24 cellular contexts compared by ENCODE assay signal in genomic region chr10:88949051-88949450, GRCh38. TPM values are rescaled to one million over a fixed set of nuclear protein-coding genes. Genes with fewer than 3 reads are reported as not detected.
DNase-seq lines count a peak whose midpoint lies in the region; ATAC-seq and TF ChIP-seq lines count a peak whose summit lies in the region.
"Had no signal": no experiment of that assay in that cellular context is flagged by ENCODE, and none has a peak within 500 bp of the region (broad histone marks: within the 10 kb centered on the region; RNA-seq: fewer than 3 reads in every experiment).

No MANE protein-coding gene starts in this region.

- TF ChIP-seq RAD21 in IMR-90 (IDR thresholded peaks at IDR 0.05; ENCODE audit: low read length): no peak

- BruUV-seq in A673 (replicated peaks; lab: Mats Ljungman, UMichigan) (no TSS peak), IMR-90 (replicated peaks; lab: Mats Ljungman, UMichigan) (no TSS peak)

- no peak overlapping the region for H2BK120ac ChIP-seq in IMR-90 (ENCODE audit: low read depth, low read length)

- no peaks in the 10 kb centered on the region for H3K27me3 Mint-ChIP-seq in endodermal cell (ENCODE audit: insufficient read depth)
- no peaks in the 10 kb centered on the region for H3K27me3 Mint-ChIP-seq in activated T-helper 2 cell treated with anti-CD3 and anti-CD28 coated beads, Interferon-gamma antibody, Interleukin-2, Interleukin-4, amounts not matched to agents 10 μg/mL and 5 μg/mL and 100 μg/mL, durations not matched to agents 14 hours and 24 hours and 36 hours (ENCODE audit: low read depth)
- H3K27me3 Mint-ChIP-seq: activated CD4-positive, alpha-beta T cell treated with anti-CD3 and anti-CD28 coated beads, Interleukin-2, amount 10 ng/mL, durations not matched to agents 7 days and 5 days had no signal

- CTCF ChIA-PET in A673 (lab: Charles Lee) (no interaction called here), IMR-90 (lab: Yijun Ruan, JAX) (interaction anchor here (0.6 kb wide), 1 partner anchor 38 kb away, joined by 4 read pairs; no protein-coding TSS in a partner anchor)

- H3K14ac ChIP-seq in IMR-90 (replicated peaks; ENCODE audit: low read depth, low read length): peak overlapping the region; percentile 71; the same call in 1 of the 2 replicates

- H3K27ac Mint-ChIP-seq in endodermal cell: no peak overlapping the region
- no peak overlapping the region for H3K27ac Mint-ChIP-seq in activated T-helper 2 cell treated with anti-CD3 and anti-CD28 coated beads, Interferon-gamma antibody, Interleukin-2, Interleukin-4, amounts not matched to agents 10 μg/mL and 5 μg/mL and 100 μg/mL, durations not matched to agents 14 hours and 24 hours and 36 hours
- H3K27ac Mint-ChIP-seq: activated CD4-positive, alpha-beta T cell treated with anti-CD3 and anti-CD28 coated beads, Interleukin-2, amount 10 ng/mL, durations not matched to agents 7 days and 5 days; CD8-positive, alpha-beta T cell; H9 had no signal

- H3K9ac ChIP-seq in IMR-90 (ENCODE audit: low read depth, low read length): peak overlapping the region; percentile 51; the same call in 1 of the 2 replicates
- peak overlapping the region; percentile 44 for H3K9ac ChIP-seq in smooth muscle cell (ENCODE audit: low read depth)
- no peak overlapping the region for H3K9ac ChIP-seq in endodermal cell (ENCODE audit: extremely low read depth, low read length, poor library complexity, severe bottlenecking)

- peaks cover 67% of the 10 kb centered on the region for H3K79me2 ChIP-seq in smooth muscle cell (ENCODE audit: low read depth)

- H3K9me3 ChIP-seq in A673 (ENCODE audit: low read depth, low read length, poor library complexity, severe bottlenecking) (no peaks in the 10 kb centered on the region), IMR-90 (ENCODE audit: control insufficient read depth, insufficient read depth, low read length) (no peaks in the 10 kb centered on the region), smooth muscle cell (replicated peaks; ENCODE audit: low read depth) (no peaks in the 10 kb centered on the region), endodermal cell (ENCODE audit: control insufficient read depth, low read length) (no peaks in the 10 kb centered on the region)

- H3K9me1 ChIP-seq in IMR-90 (ENCODE audit: insufficient read depth, low read length): peaks cover 12% of the 10 kb centered on the region

- no peak overlapping the region for H2BK15ac ChIP-seq in IMR-90 (ENCODE audit: low read depth, low read length)

- H4K8ac ChIP-seq in IMR-90 (ENCODE audit: low read depth in 2 of 2, low read length in 2 of 2): no peak overlapping the region; a peak in 1 of 4 replicates

- TF ChIP-seq CTCF in A673 (conservative IDR thresholded peaks at IDR 0.05; ENCODE audit: low read depth, low read length) (no peak), IMR-90 (conservative IDR thresholded peaks at IDR 0.05; ENCODE audit: low read depth, low read length) (no peak), smooth muscle cell (IDR thresholded peaks at IDR 0.05; ENCODE audit: borderline replicate concordance, insufficient read depth, poor library complexity, severe bottlenecking) (no peak), endodermal cell (conservative IDR thresholded peaks at IDR 0.05) (no peak)

- H2BK5ac ChIP-seq in IMR-90 (ENCODE audit: low read depth, low read length, poor library complexity, severe bottlenecking): peak overlapping the region; percentile 16

- H3K27me3 ChIP-seq in A673 (replicated peaks; ENCODE audit: insufficient read depth, low read depth, low read length, poor library complexity) (no peaks in the 10 kb centered on the region), IMR-90 (ENCODE audit: control insufficient read depth, insufficient read depth, low read length) (no peaks in the 10 kb centered on the region), smooth muscle cell (ENCODE audit: low read depth) (no peaks in the 10 kb centered on the region), endodermal cell (ENCODE audit: control insufficient read depth, insufficient read depth, low read length, poor library complexity, severe bottlenecking) (no peaks in the 10 kb centered on the region)

- H2AK9ac ChIP-seq in IMR-90 (replicated peaks; ENCODE audit: low read depth, low read length, poor library complexity): peak overlapping the region; percentile 10

- in situ Hi-C loops in IMR-90 (cut with MboI; ENCODE audit: low sequenced_read_pairs): no loop called here

- H3K56ac ChIP-seq in IMR-90 (ENCODE audit: extremely low read depth, insufficient read depth, low read length): no peak overlapping the region

- H2BK20ac ChIP-seq in IMR-90 (ENCODE audit: low read depth, low read length): no peak overlapping the region

- no peak overlapping the region for H3K18ac ChIP-seq in IMR-90 (ENCODE audit: low read depth, low read length)

- dilution Hi-C loops in IMR-90 (cut with HindIII; ENCODE audit: low sequenced_read_pairs, unreplicated experiment): no loop called here

- peak overlapping the region; percentile 79; the same call in 1 of the 2 replicates for H3K23ac ChIP-seq in IMR-90 (ENCODE audit: low read depth, low read length)

- H2AK5ac ChIP-seq in IMR-90 (ENCODE audit: low read depth, low read length): no peak overlapping the region

- TF ChIP-seq POLR2A in IMR-90 (IDR thresholded peaks at IDR 0.05; ENCODE audit: low read depth, low read length): no peak

- H4K5ac ChIP-seq in IMR-90 (ENCODE audit: low read depth, low read length): no peak overlapping the region

- POLR2A ChIA-PET in A673 (lab: Charles Lee; ENCODE audit: low non-redundant PET) (no interaction called here), IMR-90 (lab: Charles Lee; ENCODE audit: unreplicated experiment) (interaction anchor here (1.1 kb wide), 1 partner anchor 30 kb away, joined by 3 read pairs; no protein-coding TSS in a partner anchor)

- H3K9me3 Mint-ChIP-seq in endodermal cell: no peaks in the 10 kb centered on the region
- H3K9me3 Mint-ChIP-seq in activated T-helper 2 cell treated with anti-CD3 and anti-CD28 coated beads, Interferon-gamma antibody, Interleukin-2, Interleukin-4, amounts not matched to agents 10 μg/mL and 5 μg/mL and 100 μg/mL, durations not matched to agents 14 hours and 24 hours and 36 hours: no peaks in the 10 kb centered on the region
- H3K9me3 Mint-ChIP-seq: CD8-positive, alpha-beta T cell; H9; neural crest cell had no signal

- H3K36me3 Mint-ChIP-seq in endodermal cell (ENCODE audit: low read depth): no peaks in the 10 kb centered on the region
- H3K36me3 Mint-ChIP-seq in activated T-helper 2 cell treated with anti-CD3 and anti-CD28 coated beads, Interferon-gamma antibody, Interleukin-2, Interleukin-4, amounts not matched to agents 10 μg/mL and 5 μg/mL and 100 μg/mL, durations not matched to agents 14 hours and 24 hours and 36 hours (ENCODE audit: low read depth): peaks cover 7% of the 10 kb centered on the region

- peaks cover 45% of the 10 kb centered on the region for H3F3A ChIP-seq in smooth muscle cell (ENCODE audit: low read depth)

- no peak overlapping the region for H2AFZ ChIP-seq in IMR-90 (replicated peaks; ENCODE audit: low read length, poor library complexity)
- H2AFZ ChIP-seq in smooth muscle cell (ENCODE audit: low read depth): no peak overlapping the region

- H3K4me1 Mint-ChIP-seq in endodermal cell: no peaks in the 10 kb centered on the region
- peaks cover 24% of the 10 kb centered on the region for H3K4me1 Mint-ChIP-seq in activated T-helper 2 cell treated with anti-CD3 and anti-CD28 coated beads, Interferon-gamma antibody, Interleukin-2, Interleukin-4, amounts not matched to agents 10 μg/mL and 5 μg/mL and 100 μg/mL, durations not matched to agents 14 hours and 24 hours and 36 hours (ENCODE audit: low read depth)

- H3K79me1 ChIP-seq in IMR-90 (ENCODE audit: low read depth in 1 of 2, low read length in 2 of 2): peaks cover 9 to 39% of the 10 kb centered on the region in 2 experiments; a peak in 3 of 4 replicates

- H3K36me3 ChIP-seq in A673 (ENCODE audit: insufficient read depth, low read length, poor library complexity, severe bottlenecking) (no peaks in the 10 kb centered on the region), IMR-90 (ENCODE audit: control insufficient read depth, insufficient read depth, low read length) (peaks cover 16% of the 10 kb centered on the region), smooth muscle cell (ENCODE audit: low read depth) (peaks cover 12% of the 10 kb centered on the region), endodermal cell (ENCODE audit: control insufficient read depth, insufficient read depth, low read length) (no peaks in the 10 kb centered on the region)

- WGBS in IMR-90 (ENCODE audit: extremely low coverage in 2 of 2, insufficient read length in 1 of 2), 2 experiments: no CpG with 5 or more reads among the region's 2 CpGs
- 39% methylated on average over 2 of the region's 2 CpGs for WGBS in smooth muscle cell (ENCODE audit: low lambda C conversion rate)
- 90 to 98% methylated on average over 2 of the region's 2 CpGs for WGBS in endodermal cell (ENCODE audit: insufficient coverage in 1 of 2, insufficient read length in 1 of 2), 2 experiments

- H3K4me2 ChIP-seq in IMR-90 (ENCODE audit: low read depth, low read length): peak overlapping the region; percentile 34
- peak overlapping the region; percentile 95 for H3K4me2 ChIP-seq in smooth muscle cell

- H3K4ac ChIP-seq in IMR-90 (ENCODE audit: low read depth, low read length): no peak overlapping the region

- no peak for ATAC-seq in IMR-90 (ENCODE audit: low read depth)
- ATAC-seq: CD8-positive, alpha-beta T cell; GM12878 had no signal

- intact Hi-C loops in A673 (cut with micrococcal nuclease; ENCODE audit: unreplicated experiment): no loop called here
- intact Hi-C loops in IMR-90 (cut with micrococcal nuclease): no loop called here
- intact Hi-C loops in activated T-helper 2 cell treated with anti-CD3 and anti-CD28 coated beads, Interferon-gamma antibody, Interleukin-2, Interleukin-4, amounts not matched to agents 10 μg/mL and 5 μg/mL and 100 μg/mL, durations not matched to agents 14 hours and 24 hours and 36 hours (cut with micrococcal nuclease): no loop called here

- H4K91ac ChIP-seq in IMR-90 (ENCODE audit: insufficient read depth, low read depth, low read length): 0 out of 2 replicates have a peak overlapping the region, but pooled peaks have one; percentile 12

- H3K4me3 ChIP-seq in A673 (ENCODE audit: low read depth, low read length, poor library complexity, severe bottlenecking): no peak overlapping the region
- H3K4me3 ChIP-seq in IMR-90 (ENCODE audit: insufficient read depth, low read depth, low read length): no peak overlapping the region
- H3K4me3 ChIP-seq in smooth muscle cell: peak overlapping the region; percentile 50
- no peak overlapping the region for H3K4me3 ChIP-seq in endodermal cell (ENCODE audit: low read length)
- H3K4me3 ChIP-seq: GM12878 had no signal

- peaks cover 44% of the 10 kb centered on the region for H4K20me1 ChIP-seq in IMR-90 (ENCODE audit: insufficient read depth, low read length)
- peaks cover 77% of the 10 kb centered on the region for H4K20me1 ChIP-seq in smooth muscle cell (ENCODE audit: low read depth)

- peak overlapping the region; percentile 99 for H3K27ac ChIP-seq in A673 (ENCODE audit: low read depth, low read length, poor library complexity, severe bottlenecking)
- no peak overlapping the region; the same call in 1 of the 2 replicates for H3K27ac ChIP-seq in IMR-90 (ENCODE audit: insufficient read depth, low read length)
- H3K27ac ChIP-seq in smooth muscle cell (ENCODE audit: low read depth): peak overlapping the region; percentile 84
- H3K27ac ChIP-seq in endodermal cell (ENCODE audit: low read depth, low read length): no peak overlapping the region

- no peak overlapping the region for H3K4me3 Mint-ChIP-seq in endodermal cell
- no peak overlapping the region for H3K4me3 Mint-ChIP-seq in activated T-helper 2 cell treated with anti-CD3 and anti-CD28 coated beads, Interferon-gamma antibody, Interleukin-2, Interleukin-4, amounts not matched to agents 10 μg/mL and 5 μg/mL and 100 μg/mL, durations not matched to agents 14 hours and 24 hours and 36 hours (ENCODE audit: low read depth)
- H3K4me3 Mint-ChIP-seq: activated CD4-positive, alpha-beta T cell treated with anti-CD3 and anti-CD28 coated beads, Interleukin-2, amount 10 ng/mL, durations not matched to agents 7 days and 5 days; CD8-positive, alpha-beta T cell; H9; neural crest cell had no signal

- DNase-seq in A673 (ENCODE audit: low spot score) (no peak), IMR-90 (peak; percentile 28), left kidney (ENCODE audit: low read depth, low spot score) (peak; percentile 82), smooth muscle cell (lab: John Stamatoyannopoulos, UW; ENCODE audit: unreplicated experiment) (no peak), endodermal cell (no peak), activated gamma-delta T cell (lab: John Stamatoyannopoulos, UW) (no peak)
- DNase-seq in activated T-helper 2 cell treated with anti-CD3 and anti-CD28 coated beads, Interferon-gamma antibody, Interleukin-2, Interleukin-4, amounts not matched to agents 10 μg/mL and 5 μg/mL and 100 μg/mL, durations not matched to agents 14 hours and 24 hours and 36 hours (ENCODE audit: low spot score): no peak
- no peak for DNase-seq in stimulated activated CD4-positive, alpha-beta T cell treated with anti-CD3 and anti-CD28 coated beads, Interleukin-15, amount 100 ng/mL, for 24 hours
- DNase-seq: activated CD4-positive, alpha-beta T cell treated with anti-CD3 and anti-CD28 coated beads, Interleukin-2, amount 10 ng/mL, durations not matched to agents 7 days and 5 days; activated CD8-positive, alpha-beta memory T cell treated with anti-CD3 and anti-CD28 coated beads, Interleukin-2, amount 50 U/mL, for 4 hours; activated gamma-delta T cell treated with Interleukin-2 at 50 U/mL for 16 hours; amniotic stem cell; CD8-positive, alpha-beta T cell; DMS53; effector CD8-positive, alpha-beta T cell; H9; hippocampal formation; islet precursor cell; NCI-H1417 treated with DMSO at 0.1 percent for 48 hours; NCI-H526; stimulated activated naive CD4-positive, alpha-beta T cell; SW 1271 had no signal

- H3K4me1 ChIP-seq in A673 (ENCODE audit: insufficient read depth, low read length, poor library complexity, severe bottlenecking) (peaks cover 50% of the 10 kb centered on the region), IMR-90 (ENCODE audit: control insufficient read depth, insufficient read depth, low read length) (peaks cover 17% of the 10 kb centered on the region), smooth muscle cell (ENCODE audit: low read depth) (peaks cover 43% of the 10 kb centered on the region), endodermal cell (ENCODE audit: control insufficient read depth, insufficient read depth, low read length) (no peaks in the 10 kb centered on the region)

RNA-seq across cellular contexts. Expression of gene ACTA2, which starts 3.5 kb away (rescaled TPM):
- total RNA-seq in A673 (2021): 52.2 and 78.4 TPM in 2 replicates
- 757 and 978 TPM in 2 replicates for total RNA-seq in IMR-90 (2012; rRNA removed)
- polyA plus RNA-seq in IMR-90 (2012; rRNA removed): 1,117 and 1,235 TPM in 2 replicates
- 948 and 1,147 TPM in 2 replicates for polyA plus RNA-seq in IMR-90 (2012; cell fraction: cytosol; rRNA removed)
- polyA plus RNA-seq in IMR-90 (2012; cell fraction: nucleus; rRNA removed; ENCODE audit: low replicate concordance): 396 and 625 TPM in 2 replicates
- total RNA-seq in smooth muscle cell: 2,305 and 2,362 TPM in 2 replicates
- polyA plus RNA-seq in smooth muscle cell: 3,088 and 4,814 TPM in 2 replicates
- not detected for total RNA-seq in endodermal cell
- polyA plus RNA-seq in endodermal cell (2013, experiment 1 of 2): 86.0 TPM
- 99.5 TPM for polyA plus RNA-seq in endodermal cell (2013, experiment 2 of 2)
- total RNA-seq in activated T-helper 2 cell treated with anti-CD3 and anti-CD28 coated beads, Interferon-gamma antibody, Interleukin-2, Interleukin-4, amounts not matched to agents 10 μg/mL and 5 μg/mL and 100 μg/mL, durations not matched to agents 14 hours and 24 hours and 36 hours: 11.3 and 11.9 TPM in 2 replicates

RNA-seq across cellular contexts. Expression of gene FAS, which starts 41.5 kb away (rescaled TPM):
- total RNA-seq in A673 (2021) (30.4 and 40.3 TPM in 2 replicates), IMR-90 (2012; rRNA removed) (53.8 and 54.7 TPM in 2 replicates), smooth muscle cell (21.8 and 26.7 TPM in 2 replicates), endodermal cell (under 1 TPM in 1 of 2 donors, not detected in 1; 0.95 TPM)
- polyA plus RNA-seq in IMR-90 (2012; rRNA removed) (31.1 and 34.3 TPM in 2 replicates), smooth muscle cell (9.9 and 14.4 TPM in 2 replicates)
- 11.6 and 17.5 TPM in 2 replicates for polyA plus RNA-seq in IMR-90 (2012; cell fraction: cytosol; rRNA removed)
- polyA plus RNA-seq in IMR-90 (2012; cell fraction: nucleus; rRNA removed; ENCODE audit: low replicate concordance): 7.6 and 49.3 TPM in 2 replicates
- polyA plus RNA-seq in endodermal cell (2013, experiment 1 of 2): 6.3 TPM
- 6.9 TPM for polyA plus RNA-seq in endodermal cell (2013, experiment 2 of 2)
- total RNA-seq in activated T-helper 2 cell treated with anti-CD3 and anti-CD28 coated beads, Interferon-gamma antibody, Interleukin-2, Interleukin-4, amounts not matched to agents 10 μg/mL and 5 μg/mL and 100 μg/mL, durations not matched to agents 14 hours and 24 hours and 36 hours: 20.7 and 22.5 TPM in 2 replicates

Comparison
In these comparisons a context has a peak if more than half of its experiments do, and no peak if none do; other contexts are left out.
1. DNase-seq: peak in IMR-90 (single experiment) and left kidney (single experiment); none in A673 (single experiment), smooth muscle cell (single experiment), endodermal cell (single experiment), activated gamma-delta T cell (single experiment), activated T-helper 2 cell treated with anti-CD3 and anti-CD28 coated beads, Interferon-gamma antibody, Interleukin-2, Interleukin-4, amounts not matched to agents 10 μg/mL and 5 μg/mL and 100 μg/mL, durations not matched to agents 14 hours and 24 hours and 36 hours (single experiment) and stimulated activated CD4-positive, alpha-beta T cell treated with anti-CD3 and anti-CD28 coated beads, Interleukin-15, amount 100 ng/mL, for 24 hours (single experiment).
2. H3K27ac ChIP-seq: peak in A673 (single experiment) and smooth muscle cell (single experiment); none in IMR-90 (single experiment) and endodermal cell (single experiment).
3. RNA of gene FAS, which starts 41.5 kb away (total RNA-seq): 53.8 to 54.7 TPM in IMR-90, 30.4 to 40.3 TPM in A673, 20.7 to 22.5 TPM in activated T-helper 2 cell treated with anti-CD3 and anti-CD28 coated beads, Interferon-gamma antibody, Interleukin-2, Interleukin-4, amounts not matched to agents 10 μg/mL and 5 μg/mL and 100 μg/mL, durations not matched to agents 14 hours and 24 hours and 36 hours and 21.8 to 26.7 TPM in smooth muscle cell; 0.95 TPM in endodermal cell; every median in the first group is over 10 times any median in the second.